In genomic region chrX:32825009-32825408, GRCh38 we compare ENCODE assay signal across 20 cellular contexts.
"Had no signal": no experiment of that assay in that cellular context is flagged by ENCODE, and none has a peak within 500 bp of the region (broad histone marks: within the 10 kb centered on the region; RNA-seq: fewer than 3 reads in every experiment).

No MANE protein-coding gene starts in this region.

- H3K27ac ChIP-seq: RWPE1, SJCRH30 had no signal

- H3K36me3 ChIP-seq: SJCRH30 had no signal

- H3K27me3 ChIP-seq: SJCRH30 had no signal

- ATAC-seq: Panc1, PC-3, SK-N-SH treated with all-trans-retinoic acid at 6 μM for 48 hours had no signal

- H3K4me3 ChIP-seq: SJCRH30 had no signal

- DNase-seq: KBM-7; MV-4-11; NCI-H1048; NCI-H1105; NCI-H1436 treated with DMSO at 0.1 percent for 48 hours; NCI-H1694; NCI-H187 treated with DMSO at 0.1 percent for 48 hours; NCI-H2029 treated with DMSO at 0.1 percent for 48 hours; NCI-H2171; NCI-H226; NCI-H524; NCI-H526 treated with DMSO at 0.1 percent for 48 hours; NK-92 treated with Interleukin-12 subunit alpha and Interleukin-12 subunit beta, amount 100 ng/mL, for 24 hours; PC-3; SHP77 treated with DMSO at 0.1 percent for 48 hours; SJCRH30; T-helper 1 cell had no signal

- H3K4me1 ChIP-seq: SJCRH30 had no signal

- H3K9me3 ChIP-seq: SJCRH30 had no signal
